In genomic region chrX:39626749-39627148, GRCh38 we compare ENCODE assay signal across 18 cellular contexts.
DNase-seq lines count a peak whose midpoint lies in the region; ATAC-seq, FAIRE-seq and TF ChIP-seq lines count a peak whose summit lies in the region.
"Had no signal": no experiment of that assay in that cellular context is flagged by ENCODE, and none has a peak within 500 bp of the region (broad histone marks: within the 10 kb centered on the region; RNA-seq: fewer than 3 reads in every experiment).

No MANE protein-coding gene starts in this region.

- no peak overlapping the region for H3K27ac Mint-ChIP-seq in activated CD8-positive, alpha-beta T cell treated with anti-CD3 and anti-CD28 coated beads for 36 hours
- H3K27ac Mint-ChIP-seq in activated CD8-positive, alpha-beta T cell treated with anti-CD3 and anti-CD28 coated beads, Interleukin-2, amount 10 ng/mL, durations not matched to agents 7 days and 5 days = no peak overlapping the region
- H3K27ac Mint-ChIP-seq in activated naive CD8-positive, alpha-beta T cell treated with anti-CD3 and anti-CD28 coated beads for 36 hours = peak overlapping the region; percentile 63
- H3K27ac Mint-ChIP-seq in neural crest cell (ENCODE audit: unreplicated experiment) = peak overlapping the region; percentile 57
- H3K27ac Mint-ChIP-seq: GM23338 had no signal

- intact Hi-C loops in activated CD8-positive, alpha-beta T cell treated with anti-CD3 and anti-CD28 coated beads for 36 hours (cut with micrococcal nuclease) = no loop called here

- CTCF ChIA-PET in activated CD8-positive, alpha-beta T cell treated with anti-CD3 and anti-CD28 coated beads for 36 hours (lab: Charles Lee) = no interaction called here
- CTCF ChIA-PET in activated CD8-positive, alpha-beta T cell treated with anti-CD3 and anti-CD28 coated beads, Interleukin-2, amount 10 ng/mL, durations not matched to agents 7 days and 5 days (lab: Charles Lee) = no interaction called here

- peaks cover 3% of the 10 kb centered on the region for H3K9me3 Mint-ChIP-seq in activated CD8-positive, alpha-beta T cell treated with anti-CD3 and anti-CD28 coated beads for 36 hours
- H3K9me3 Mint-ChIP-seq in activated CD8-positive, alpha-beta T cell treated with anti-CD3 and anti-CD28 coated beads, Interleukin-2, amount 10 ng/mL, durations not matched to agents 7 days and 5 days (ENCODE audit: insufficient read depth) = no peaks in the 10 kb centered on the region
- H3K9me3 Mint-ChIP-seq in activated naive CD8-positive, alpha-beta T cell treated with anti-CD3 and anti-CD28 coated beads for 36 hours = peaks cover 5% of the 10 kb centered on the region
- H3K9me3 Mint-ChIP-seq in neural crest cell = peaks cover 18% of the 10 kb centered on the region

- no peak overlapping the region for H3K4me3 Mint-ChIP-seq in activated CD8-positive, alpha-beta T cell treated with anti-CD3 and anti-CD28 coated beads for 36 hours
- no peak overlapping the region for H3K4me3 Mint-ChIP-seq in activated CD8-positive, alpha-beta T cell treated with anti-CD3 and anti-CD28 coated beads, Interleukin-2, amount 10 ng/mL, durations not matched to agents 7 days and 5 days
- no peak overlapping the region for H3K4me3 Mint-ChIP-seq in activated naive CD8-positive, alpha-beta T cell treated with anti-CD3 and anti-CD28 coated beads for 36 hours
- H3K4me3 Mint-ChIP-seq in neural crest cell = no peak overlapping the region
- H3K4me3 Mint-ChIP-seq: GM23338 had no signal

- TF ChIP-seq POLR2A in GM12891 (IDR thresholded peaks at IDR 0.05; ENCODE audit: low read depth, low read length) = no peak

- no peak for TF ChIP-seq CTCF in activated CD8-positive, alpha-beta T cell treated with anti-CD3 and anti-CD28 coated beads for 36 hours (IDR thresholded peaks at IDR 0.05)
- TF ChIP-seq CTCF in neural crest cell (conservative IDR thresholded peaks at IDR 0.05) = no peak

- DNase-seq in activated CD8-positive, alpha-beta T cell treated with anti-CD3 and anti-CD28 coated beads for 36 hours = peak; percentile 31
- no peak for DNase-seq in activated CD8-positive, alpha-beta T cell treated with anti-CD3 and anti-CD28 coated beads, Interleukin-2, amount 10 ng/mL, durations not matched to agents 7 days and 5 days
- DNase-seq in GM12891 (ENCODE audit: insufficient read length, low spot score) (no peak), neural crest cell (ENCODE audit: low read depth, low spot score) (no peak), NCI-H187 (lab: John Stamatoyannopoulos, UW) (no peak), T-helper 9 cell (no peak), NCI-H524 treated with DMSO at 0.1 percent for 48 hours (lab: John Stamatoyannopoulos, UW) (no peak)
- no peak for DNase-seq in activated naive CD8-positive, alpha-beta T cell treated with anti-CD3 and anti-CD28 coated beads for 36 hours
- DNase-seq: DMS53, GDM1, HCEC 1CT, NCI-H1417, NCI-H226, Peyer's patch, SJCRH30 had no signal

- ATAC-seq in activated CD8-positive, alpha-beta T cell treated with anti-CD3 and anti-CD28 coated beads for 36 hours = peak; percentile 53
- no peak for ATAC-seq in activated CD8-positive, alpha-beta T cell treated with anti-CD3 and anti-CD28 coated beads, Interleukin-2, amount 10 ng/mL, durations not matched to agents 7 days and 5 days
- ATAC-seq: GM23338 had no signal

- no peaks in the 10 kb centered on the region for H3K27me3 Mint-ChIP-seq in activated CD8-positive, alpha-beta T cell treated with anti-CD3 and anti-CD28 coated beads for 36 hours
- H3K27me3 Mint-ChIP-seq in activated CD8-positive, alpha-beta T cell treated with anti-CD3 and anti-CD28 coated beads, Interleukin-2, amount 10 ng/mL, durations not matched to agents 7 days and 5 days (ENCODE audit: low read depth) = no peaks in the 10 kb centered on the region
- no peaks in the 10 kb centered on the region for H3K27me3 Mint-ChIP-seq in activated naive CD8-positive, alpha-beta T cell treated with anti-CD3 and anti-CD28 coated beads for 36 hours
- no peaks in the 10 kb centered on the region for H3K27me3 Mint-ChIP-seq in neural crest cell (ENCODE audit: low read depth)

- no peaks in the 10 kb centered on the region for H3K36me3 Mint-ChIP-seq in activated CD8-positive, alpha-beta T cell treated with anti-CD3 and anti-CD28 coated beads for 36 hours (ENCODE audit: low read depth)
- no peaks in the 10 kb centered on the region for H3K36me3 Mint-ChIP-seq in activated CD8-positive, alpha-beta T cell treated with anti-CD3 and anti-CD28 coated beads, Interleukin-2, amount 10 ng/mL, durations not matched to agents 7 days and 5 days (ENCODE audit: low read depth)
- H3K36me3 Mint-ChIP-seq in activated naive CD8-positive, alpha-beta T cell treated with anti-CD3 and anti-CD28 coated beads for 36 hours = no peaks in the 10 kb centered on the region
- peaks cover 8% of the 10 kb centered on the region for H3K36me3 Mint-ChIP-seq in neural crest cell (ENCODE audit: low read depth)

- POLR2A ChIA-PET in activated CD8-positive, alpha-beta T cell treated with anti-CD3 and anti-CD28 coated beads for 36 hours (lab: Charles Lee) = interaction anchor here (0.9 kb wide), 1 partner anchor 478 kb away, joined by 3 read pairs; no protein-coding TSS in a partner anchor
- POLR2A ChIA-PET in activated CD8-positive, alpha-beta T cell treated with anti-CD3 and anti-CD28 coated beads, Interleukin-2, amount 10 ng/mL, durations not matched to agents 7 days and 5 days (lab: Charles Lee) = no interaction called here

- peaks cover 29% of the 10 kb centered on the region for H3K4me1 Mint-ChIP-seq in activated CD8-positive, alpha-beta T cell treated with anti-CD3 and anti-CD28 coated beads for 36 hours (ENCODE audit: low read depth)
- peaks cover 23% of the 10 kb centered on the region for H3K4me1 Mint-ChIP-seq in activated CD8-positive, alpha-beta T cell treated with anti-CD3 and anti-CD28 coated beads, Interleukin-2, amount 10 ng/mL, durations not matched to agents 7 days and 5 days (ENCODE audit: low read depth)
- H3K4me1 Mint-ChIP-seq in activated naive CD8-positive, alpha-beta T cell treated with anti-CD3 and anti-CD28 coated beads for 36 hours = peaks cover 25% of the 10 kb centered on the region
- H3K4me1 Mint-ChIP-seq in neural crest cell = peaks cover 4% of the 10 kb centered on the region
- H3K4me1 Mint-ChIP-seq: GM23338 had no signal

- peak; percentile 28 for FAIRE-seq in GM12891 (lab: Jason Lieb, UNC)
- FAIRE-seq: A204.1, D721Med had no signal

TF ChIP-seq in GM12891, 5 proteins besides CTCF, POLR2A, EP300 and RAD21:
- TF ChIP-seq POLR2AphosphoS5 (IDR thresholded peaks at IDR 0.05; ENCODE audit: low read depth, low read length) = no peak
- TF ChIP-seq TAF1 (IDR thresholded peaks at IDR 0.05; ENCODE audit: low read depth, low read length) = no peak
- TF ChIP-seq SPI1 (IDR thresholded peaks at IDR 0.05; ENCODE audit: low read depth, low read length) = no peak
- no peak for TF ChIP-seq POU2F2 (IDR thresholded peaks at IDR 0.05; ENCODE audit: low read depth, low read length)
- no peak for TF ChIP-seq PAX5 (IDR thresholded peaks at IDR 0.05; ENCODE audit: insufficient read depth, low read length, severe bottlenecking)

Comparison
In these comparisons a context has a peak if more than half of its experiments do, and no peak if none do; other contexts are left out.
1. H3K27ac Mint-ChIP-seq: peak in activated naive CD8-positive, alpha-beta T cell treated with anti-CD3 and anti-CD28 coated beads for 36 hours (single experiment) and neural crest cell (single experiment); none in activated CD8-positive, alpha-beta T cell treated with anti-CD3 and anti-CD28 coated beads for 36 hours (single experiment) and activated CD8-positive, alpha-beta T cell treated with anti-CD3 and anti-CD28 coated beads, Interleukin-2, amount 10 ng/mL, durations not matched to agents 7 days and 5 days (single experiment).